Comparison of ENCODE assay signal across 8 cellular contexts in the genomic region with DNA sequence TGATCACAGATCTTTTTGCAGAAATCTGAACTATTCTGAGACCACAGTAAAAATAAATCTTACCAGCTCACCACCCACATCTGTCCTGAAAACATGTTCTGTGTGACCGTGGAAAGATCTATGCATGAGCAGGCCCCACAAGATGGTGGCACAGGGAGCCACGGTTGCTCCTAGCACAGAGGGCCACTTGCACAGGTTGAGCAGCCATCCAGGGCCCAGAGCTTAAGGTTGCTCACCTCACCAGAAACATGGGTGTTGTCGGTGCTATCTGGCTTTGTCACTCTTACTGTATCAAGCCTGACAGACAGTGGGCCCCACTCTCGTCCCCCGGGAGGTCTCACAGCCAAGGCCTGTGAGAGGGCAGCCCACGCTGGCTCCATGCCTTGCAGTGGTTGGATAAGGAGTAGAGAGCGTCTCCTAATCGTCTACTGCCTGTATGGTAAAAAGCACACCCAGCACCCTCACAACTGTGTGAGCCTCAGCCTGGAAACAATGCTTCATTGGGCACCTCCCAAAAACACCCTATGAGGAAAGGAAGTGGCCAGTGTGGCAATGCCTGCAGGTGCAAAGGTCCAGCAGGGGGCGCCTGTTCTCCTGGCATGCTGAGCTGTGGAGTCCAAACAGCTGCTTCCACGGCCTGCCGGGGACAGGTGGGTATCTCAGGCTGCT. TPM values are rescaled to one million over a fixed set of nuclear protein-coding genes. Genes with fewer than 3 reads are reported as not detected.
DNase-seq lines count a peak whose midpoint lies in the region; ATAC-seq lines count a peak whose summit lies in the region.

No MANE protein-coding gene starts in this region.

- H3K36me3 ChIP-seq in ACC112 (ENCODE audit: insufficient read depth, low read length) = peaks cover 31% of the 10 kb centered on the region
- H3K36me3 ChIP-seq in HUES48 (ENCODE audit: control insufficient read depth, insufficient read depth, low read length) = peaks cover 53% of the 10 kb centered on the region

- H3K27me3 ChIP-seq in ACC112 (ENCODE audit: insufficient read depth, low read length) (no peaks in the 10 kb centered on the region), HUES48 (ENCODE audit: control insufficient read depth, insufficient read depth, low read length) (no peaks in the 10 kb centered on the region)

- peaks cover 19% of the 10 kb centered on the region for H3K79me2 ChIP-seq in ACC112 (ENCODE audit: control insufficient read depth, insufficient read depth, low read length, unreplicated experiment)

- in situ Hi-C loops in SK-MEL-5 (cut with HindIII; ENCODE audit: low pct_unique_long_range_greater_than_20kb, low sequenced_read_pairs) = no loop called here

- DNase-seq in SK-MEL-5 (ENCODE audit: low read depth, low spot score) (peak; percentile 87), Right ventricle myocardium inferior (ENCODE audit: missing footprints) (peak; percentile 91), putamen (ENCODE audit: low spot score) (peak; percentile 16)
- peak; percentile 54 for DNase-seq in activated gamma-delta T cell treated with anti-CD3 and anti-CD28 coated beads, Interleukin-2, amount 50 U/mL, for 16 hours (ENCODE audit: low read depth)

- ATAC-seq in GM18511 (IDR thresholded peaks at IDR 0.05; ENCODE audit: unreplicated experiment) = peak; percentile 66
- ATAC-seq in Right ventricle myocardium inferior = peak; percentile 70
- ATAC-seq in HG03039 (IDR thresholded peaks at IDR 0.05; ENCODE audit: unreplicated experiment) = no peak

- intact Hi-C loops in Right ventricle myocardium inferior (cut with DNase I) = no loop called here

- no peaks in the 10 kb centered on the region for H3K9me3 ChIP-seq in HUES48 (ENCODE audit: control insufficient read depth, insufficient read depth, low read length)

- H2AFZ ChIP-seq in ACC112 (ENCODE audit: low read length, unreplicated experiment) = no peak overlapping the region

- H3K4me1 ChIP-seq in ACC112 (ENCODE audit: control insufficient read depth, insufficient read depth, low read length, unreplicated experiment) (peaks cover 5% of the 10 kb centered on the region), HUES48 (ENCODE audit: control insufficient read depth, insufficient read depth, low read length) (no peaks in the 10 kb centered on the region)

- H3K27ac ChIP-seq in ACC112 (ENCODE audit: low read depth, low read length) (peak overlapping the region; percentile 47), HUES48 (ENCODE audit: low read depth, low read length) (peak overlapping the region; percentile 21)

- H3K4me3 ChIP-seq in ACC112 (ENCODE audit: low read depth, low read length) (no peak overlapping the region), HUES48 (ENCODE audit: low read depth, low read length) (no peak overlapping the region)

- H3K9ac ChIP-seq in HUES48 (ENCODE audit: low read depth, low read length) = no peak overlapping the region

RNA-seq across cellular contexts. Expression of gene TUBB6, which starts 19.6 kb away (rescaled TPM):
- total RNA-seq in SK-MEL-5 (2014; rRNA removed; shearing (Covaris generic)) = 32.2 and 33.5 TPM in 2 replicates
- 42.0 and 50.2 TPM in 2 replicates for polyA plus RNA-seq in SK-MEL-5 (2015; cell fraction: cytosol; rRNA removed)
- polyA plus RNA-seq in SK-MEL-5 (2015; cell fraction: nucleus; rRNA removed) = 14.5 and 29.1 TPM in 2 replicates
- 132 TPM for total RNA-seq in Right ventricle myocardium inferior

RNA-seq across cellular contexts. Expression of gene AFG3L2, which starts 49.4 kb away (rescaled TPM):
- total RNA-seq in SK-MEL-5 (2014; rRNA removed; shearing (Covaris generic)) = 112 and 132 TPM in 2 replicates
- 72.4 and 86.0 TPM in 2 replicates for polyA plus RNA-seq in SK-MEL-5 (2015; cell fraction: cytosol; rRNA removed)
- polyA plus RNA-seq in SK-MEL-5 (2015; cell fraction: nucleus; rRNA removed) = 48.4 and 49.0 TPM in 2 replicates
- 140 TPM for total RNA-seq in Right ventricle myocardium inferior

Comparison
In these comparisons a context has a peak if more than half of its experiments do, and no peak if none do; other contexts are left out.
1. DNase-seq: peak in every context shown above with its lines; median percentile 91 in Right ventricle myocardium inferior; 87 in SK-MEL-5; 54 in activated gamma-delta T cell treated with anti-CD3 and anti-CD28 coated beads, Interleukin-2, amount 50 U/mL, for 16 hours; 16 in putamen.